ENCODE assay signal across 8 cellular contexts in genomic region chr2:45699032-45699658, GRCh38.
DNase-seq lines count a peak whose midpoint lies in the region; ATAC-seq and TF ChIP-seq lines count a peak whose summit lies in the region.

No MANE protein-coding gene starts in this region.

- H3K4me3 ChIP-seq in ACC112 (ENCODE audit: low read depth, low read length) (no peak overlapping the region), fibroblast of mammary gland (ENCODE audit: control insufficient read depth, low read depth, low read length) (no peak overlapping the region)

- peak overlapping the region; percentile 47 for H3K27ac ChIP-seq in ACC112 (ENCODE audit: low read depth, low read length)

- ATAC-seq in GM19372 (IDR thresholded peaks at IDR 0.05; ENCODE audit: low read depth, unreplicated experiment), result peak; percentile 55
- peak; percentile 52 for ATAC-seq in HG03558 (IDR thresholded peaks at IDR 0.05; ENCODE audit: extremely low read depth, unreplicated experiment)

- H2AFZ ChIP-seq in ACC112 (ENCODE audit: low read length, unreplicated experiment), result peak overlapping the region; percentile 61

- no peaks in the 10 kb centered on the region for H3K27me3 ChIP-seq in ACC112 (ENCODE audit: insufficient read depth, low read length)

- DNase-seq in fibroblast of mammary gland (ENCODE audit: low read depth) (peak; percentile 89), UCSD-AML1 (lab: John Stamatoyannopoulos, UW; ENCODE audit: unreplicated experiment) (no peak), DMS53 (lab: John Stamatoyannopoulos, UW) (no peak), GF-D8 (lab: John Stamatoyannopoulos, UW) (no peak), NCI-H2196 (lab: John Stamatoyannopoulos, UW; ENCODE audit: unreplicated experiment) (no peak)

- H3K79me2 ChIP-seq in ACC112 (ENCODE audit: control insufficient read depth, insufficient read depth, low read length, unreplicated experiment), result peaks cover 17% of the 10 kb centered on the region

- no peak for TF ChIP-seq CTCF in fibroblast of mammary gland (conservative IDR thresholded peaks at IDR 0.05; ENCODE audit: control insufficient read depth, insufficient read depth, low read depth, low read length)

- no peaks in the 10 kb centered on the region for H3K36me3 ChIP-seq in ACC112 (ENCODE audit: insufficient read depth, low read length)

- H3K4me1 ChIP-seq in ACC112 (ENCODE audit: control insufficient read depth, insufficient read depth, low read length, unreplicated experiment), result peaks cover 22% of the 10 kb centered on the region
